ENCODE assay signal across 19 cellular contexts in the genomic region with DNA sequence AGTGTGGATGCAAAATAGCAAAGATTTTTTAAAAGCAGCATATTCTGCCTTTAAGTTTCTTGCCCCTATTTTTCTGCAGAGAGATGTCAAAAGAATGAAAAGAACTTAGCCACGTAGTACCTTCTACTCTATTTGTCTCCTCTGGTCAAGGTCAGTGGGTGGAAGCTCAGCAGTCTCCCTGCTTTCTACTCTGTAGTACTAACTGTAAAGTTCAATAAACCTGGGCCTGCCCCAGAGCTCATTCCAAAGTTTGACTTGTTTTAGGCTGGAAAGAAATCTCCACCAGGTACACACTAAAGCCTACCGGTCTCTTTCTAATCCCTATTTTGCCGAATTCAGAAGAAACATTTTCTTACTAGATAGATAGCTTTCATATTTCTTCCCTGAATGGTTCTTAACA.
DNase-seq lines count a peak whose midpoint lies in the region; ATAC-seq, FAIRE-seq and TF ChIP-seq lines count a peak whose summit lies in the region.
"Had no signal": no experiment of that assay in that cellular context is flagged by ENCODE, and none has a peak within 500 bp of the region (broad histone marks: within the 10 kb centered on the region; RNA-seq: fewer than 3 reads in every experiment).

No MANE protein-coding gene starts in this region.

- 2% methylated on average over 3 of the region's 3 CpGs for WGBS in HepG2 (ENCODE audit: low lambda C conversion rate)
- 19% methylated on average over 3 of the region's 3 CpGs for WGBS in right lobe of liver (ENCODE audit: insufficient coverage, low coverage, low lambda C conversion rate, missing lambda C conversion rate)
- WGBS in hepatocyte (ENCODE audit: low lambda C conversion rate, missing lambda C conversion rate) = 84% methylated on average over 3 of the region's 3 CpGs

- H3K4me2 ChIP-seq in PC-9 = no peak overlapping the region
- no peak overlapping the region for H3K4me2 ChIP-seq in HepG2 (ENCODE audit: low read depth, low read length)
- no peak overlapping the region for H3K4me2 ChIP-seq in hepatocyte
- H3K4me2 ChIP-seq: A549; BLaER1 treated with 17β-estradiol and CSF1 and Interleukin-3, amounts not matched to agents 10 nM and 100 nM had no signal

- no peak overlapping the region for H3K4me3 ChIP-seq in PC-9
- no peak overlapping the region for H3K4me3 ChIP-seq in HepG2 (replicated peaks in 1 of 3; ENCODE audit: insufficient read depth in 1 of 3, low read depth in 2 of 3, low read length in 3 of 3)
- H3K4me3 ChIP-seq in right lobe of liver = no peak overlapping the region
- no peak overlapping the region for H3K4me3 ChIP-seq in hepatocyte
- H3K4me3 ChIP-seq: A549; BLaER1 treated with 17β-estradiol and CSF1 and Interleukin-3, amounts not matched to agents 10 nM and 100 nM had no signal

- no peaks in the 10 kb centered on the region for H3K9me3 ChIP-seq in PC-9 (ENCODE audit: insufficient read depth, low read depth)
- H3K9me3 ChIP-seq in HepG2 (ENCODE audit: low read length) = no peaks in the 10 kb centered on the region
- H3K9me3 ChIP-seq in right lobe of liver = no peaks in the 10 kb centered on the region
- H3K9me3 ChIP-seq in hepatocyte (ENCODE audit: low read depth) = no peaks in the 10 kb centered on the region
- H3K9me3 ChIP-seq: A549; BLaER1 treated with 17β-estradiol and CSF1 and Interleukin-3, amounts not matched to agents 10 nM and 100 nM; Caco-2 had no signal

- POLR2A ChIA-PET in PC-9 (lab: Charles Lee; ENCODE audit: unreplicated experiment) (no interaction called here), HepG2 (lab: Yijun Ruan, JAX) (no interaction called here)

- DNase-seq in PC-9 = no peak
- DNase-seq in HepG2 (ENCODE audit: low spot score) = peak; percentile 4
- DNase-seq in right lobe of liver = peak in 1 of 3 donors; percentile 50
- DNase-seq in hepatocyte (ENCODE audit: low spot score) = no peak
- no peak for DNase-seq in GM20000 (ENCODE audit: low spot score)
- DNase-seq: AML-193; Caco-2; Calu3; CD4-positive, alpha-beta T cell; CD8-positive, alpha-beta T cell; GF-D8 had no signal

- H3K27me3 ChIP-seq in PC-9 (ENCODE audit: insufficient read depth, low read depth) = no peaks in the 10 kb centered on the region
- H3K27me3 ChIP-seq in HepG2 (ENCODE audit: control insufficient read depth in 1 of 2, insufficient read depth in 2 of 2, low read length in 2 of 2) = peaks cover 0 to 14% of the 10 kb centered on the region in 2 experiments; a peak in 3 of 5 replicates
- H3K27me3 ChIP-seq in right lobe of liver = no peaks in the 10 kb centered on the region
- no peaks in the 10 kb centered on the region for H3K27me3 ChIP-seq in hepatocyte
- H3K27me3 ChIP-seq: BLaER1 treated with 17β-estradiol and CSF1 and Interleukin-3, amounts not matched to agents 10 nM and 100 nM had no signal

- no peak for TF ChIP-seq CTCF in PC-9 (conservative IDR thresholded peaks at IDR 0.05)
- no peak for TF ChIP-seq CTCF in HepG2 (CRISPR knock-in tag; IDR thresholded peaks at IDR 0.05)
- no peak for TF ChIP-seq CTCF in right lobe of liver (IDR thresholded peaks at IDR 0.05)
- TF ChIP-seq CTCF in hepatocyte (IDR thresholded peaks at IDR 0.05; ENCODE audit: poor library complexity) = no peak
- TF ChIP-seq CTCF in GM20000 (IDR thresholded peaks at IDR 0.05; ENCODE audit: extremely low read depth, missing control alignments) = no peak

- no peak for FAIRE-seq in HepG2 (lab: Jason Lieb, UNC)
- FAIRE-seq: A549, D721Med, G401.6, GM12891, GM19239 had no signal

- in situ Hi-C loops in HepG2 (cut with HindIII; ENCODE audit: extremely low pct_ligation_motif_present, low pct_unique_long_range_greater_than_20kb) = no loop called here

- no peak overlapping the region for H3K27ac ChIP-seq in PC-9
- H3K27ac ChIP-seq in HepG2 (ENCODE audit: extremely low read length, insufficient read depth, low read length) = no peak overlapping the region
- no peak overlapping the region for H3K27ac ChIP-seq in right lobe of liver
- H3K27ac ChIP-seq in hepatocyte = no peak overlapping the region
- H3K27ac ChIP-seq: 22Rv1; A549; BLaER1 treated with 17β-estradiol and CSF1 and Interleukin-3, amounts not matched to agents 10 nM and 100 nM; C4-2B had no signal

- H3K36me3 ChIP-seq in PC-9 (ENCODE audit: low read depth) (no peaks in the 10 kb centered on the region), HepG2 (replicated peaks in 1 of 2; ENCODE audit: control insufficient read depth in 1 of 2, insufficient read depth in 2 of 2, low read length in 2 of 2) (no peaks in the 10 kb centered on the region), right lobe of liver (no peaks in the 10 kb centered on the region), hepatocyte (replicated peaks; ENCODE audit: insufficient read depth, low read depth) (no peaks in the 10 kb centered on the region)
- H3K36me3 ChIP-seq: BLaER1 treated with 17β-estradiol and CSF1 and Interleukin-3, amounts not matched to agents 10 nM and 100 nM had no signal

- H3K4me1 ChIP-seq in PC-9 (replicated peaks; ENCODE audit: insufficient read depth) = no peaks in the 10 kb centered on the region
- H3K4me1 ChIP-seq in HepG2 (ENCODE audit: insufficient read depth, low read length) = no peaks in the 10 kb centered on the region; the same call in 1 of the 2 replicates
- peaks cover 0 to 3% (median 0%) of the 10 kb centered on the region in 4 donors for H3K4me1 ChIP-seq in right lobe of liver
- peaks cover 4% of the 10 kb centered on the region for H3K4me1 ChIP-seq in hepatocyte (ENCODE audit: insufficient read depth)
- H3K4me1 ChIP-seq: A549; BLaER1 treated with 17β-estradiol and CSF1 and Interleukin-3, amounts not matched to agents 10 nM and 100 nM; Caco-2 had no signal

- H3K9me2 ChIP-seq in PC-9 (ENCODE audit: insufficient read depth) (no peaks in the 10 kb centered on the region), hepatocyte (replicated peaks; ENCODE audit: insufficient read depth) (no peaks in the 10 kb centered on the region)

- no peak overlapping the region for H3K9ac ChIP-seq in HepG2 (ENCODE audit: insufficient read depth, low read depth, low read length)
- H3K9ac ChIP-seq: BLaER1 treated with 17β-estradiol and CSF1 and Interleukin-3, amounts not matched to agents 10 nM and 100 nM had no signal

- BruUV-seq in PC-9 (replicated peaks; lab: Mats Ljungman, UMichigan) = no TSS peak
- BruUV-seq in HepG2 (replicated peaks; lab: Mats Ljungman, UMichigan) = no TSS peak

- CTCF ChIA-PET in PC-9 (lab: Charles Lee) = no interaction called here
- CTCF ChIA-PET in HepG2 (lab: Yijun Ruan, JAX; ENCODE audit: low intra/inter-chr PET ratio, low total read pairs) = no interaction called here

- TF ChIP-seq RAD21 in HepG2 (CRISPR knock-in tag; IDR thresholded peaks at IDR 0.05) = no peak

- no peak for TF ChIP-seq POLR2A in HepG2 (IDR thresholded peaks at IDR 0.05; ENCODE audit: insufficient read depth in 1 of 2, low read depth in 2 of 2, low read length in 2 of 2)
- no peak for TF ChIP-seq POLR2A in right lobe of liver (IDR thresholded peaks at IDR 0.05)

- no peaks in the 10 kb centered on the region for H3K79me2 ChIP-seq in PC-9 (ENCODE audit: low read depth)
- H3K79me2 ChIP-seq in HepG2 (ENCODE audit: insufficient read depth, low read length) = no peaks in the 10 kb centered on the region
- H3K79me2 ChIP-seq in hepatocyte = no peaks in the 10 kb centered on the region

- no peak for TF ChIP-seq EP300 in HepG2 (IDR thresholded peaks at IDR 0.05; ENCODE audit: low read depth in 2 of 2, low read length in 2 of 2)
- TF ChIP-seq EP300 in HepG2 (CRISPR knock-in tag; IDR thresholded peaks at IDR 0.05; ENCODE audit: borderline replicate concordance) = no peak

- 0 out of 2 replicates have a peak overlapping the region, but pooled peaks have one; percentile 15 for H2AFZ ChIP-seq in PC-9
- H2AFZ ChIP-seq in HepG2 (ENCODE audit: low read length) = no peak overlapping the region
- H2AFZ ChIP-seq in hepatocyte = no peak overlapping the region

- no peaks in the 10 kb centered on the region for H3F3A ChIP-seq in PC-9 (ENCODE audit: insufficient read depth, low read depth)

- ATAC-seq in HepG2 (peak; percentile 82), right lobe of liver (peak; percentile 75 to 94 (median 92))
- ATAC-seq: A549; CD8-positive, alpha-beta T cell had no signal

- intact Hi-C loops in PC-9 (cut with micrococcal nuclease; ENCODE audit: unreplicated experiment) = no loop called here
- intact Hi-C loops in HepG2 (cut with micrococcal nuclease; ENCODE audit: unreplicated experiment) = no loop called here
- intact Hi-C loops in right lobe of liver (cut with DNase I) = no loop called here

- H4K20me1 ChIP-seq in PC-9 (ENCODE audit: insufficient read depth) = no peaks in the 10 kb centered on the region
- H4K20me1 ChIP-seq in HepG2 (ENCODE audit: insufficient read depth, low read length) = no peaks in the 10 kb centered on the region
- no peaks in the 10 kb centered on the region for H4K20me1 ChIP-seq in hepatocyte (ENCODE audit: insufficient read depth, poor library complexity, severe bottlenecking)
- H4K20me1 ChIP-seq: BLaER1 treated with 17β-estradiol and CSF1 and Interleukin-3, amounts not matched to agents 10 nM and 100 nM had no signal

TF ChIP-seq in HepG2, 621 proteins besides CTCF, POLR2A, EP300 and RAD21 (continues in another document):
- no peak for TF ChIP-seq FOXJ3 (CRISPR knock-in tag; IDR thresholded peaks at IDR 0.05; ENCODE audit: borderline replicate concordance)
